8 cellular contexts compared by ENCODE assay signal in genomic region chr21:45973475-45974072, GRCh38. TPM values are rescaled to one million over a fixed set of nuclear protein-coding genes. Genes with fewer than 3 reads are reported as not detected.
DNase-seq lines count a peak whose midpoint lies in the region; ATAC-seq and TF ChIP-seq lines count a peak whose summit lies in the region.

No MANE protein-coding gene starts in this region.

- no peaks in the 10 kb centered on the region for H3K36me3 ChIP-seq in GM23338 (ENCODE audit: insufficient read depth)
- no peaks in the 10 kb centered on the region for H3K36me3 ChIP-seq in endocrine pancreas (ENCODE audit: control insufficient read depth, insufficient read depth, low read length)

- H3K9me3 ChIP-seq in endocrine pancreas (ENCODE audit: control insufficient read depth, low read length) = no peaks in the 10 kb centered on the region

- H3K27me3 Mint-ChIP-seq in GM23338 (ENCODE audit: insufficient read depth, low read depth, poor library complexity) = peaks cover 22% of the 10 kb centered on the region
- peaks cover 29% of the 10 kb centered on the region for H3K27me3 Mint-ChIP-seq in activated CD8-positive, alpha-beta memory T cell treated with anti-CD3 and anti-CD28 coated beads, Interleukin-2, amount 10 ng/mL, durations not matched to agents 7 days and 5 days

- H3F3A ChIP-seq in GM23338 (replicated peaks; ENCODE audit: low read depth) = 0 out of 2 replicates have a peak, but pooled peaks cover 3% of the 10 kb centered on the region

- H3K4me3 Mint-ChIP-seq in GM23338 = peak overlapping the region; percentile 79
- H3K4me3 Mint-ChIP-seq in activated CD8-positive, alpha-beta memory T cell treated with anti-CD3 and anti-CD28 coated beads, Interleukin-2, amount 10 ng/mL, durations not matched to agents 7 days and 5 days = peak overlapping the region; percentile 67

- no peaks in the 10 kb centered on the region; the same call in 2 of the 3 replicates for H3K36me3 Mint-ChIP-seq in GM23338 (ENCODE audit: low read depth)
- H3K36me3 Mint-ChIP-seq in activated CD8-positive, alpha-beta memory T cell treated with anti-CD3 and anti-CD28 coated beads, Interleukin-2, amount 10 ng/mL, durations not matched to agents 7 days and 5 days = no peaks in the 10 kb centered on the region

- DNase-seq in AG10803 (ENCODE audit: low read depth) = peak; percentile 82
- peak; percentile 81 for DNase-seq in GM23338 (ENCODE audit: low spot score)
- DNase-seq in NCI-H524 (lab: John Stamatoyannopoulos, UW) = peak; percentile 80 to 87
- DNase-seq in activated CD8-positive, alpha-beta memory T cell treated with anti-CD3 and anti-CD28 coated beads, Interleukin-2, amount 10 ng/mL, durations not matched to agents 7 days and 5 days = peak; percentile 83
- DNase-seq in mesenteric fat pad (ENCODE audit: low spot score) = peak; percentile 92
- peak; percentile 74 for DNase-seq in stimulated activated CD8-positive, alpha-beta memory T cell treated with anti-CD3 and anti-CD28 coated beads, Interleukin-15, amount 100 ng/mL, for 1 hour (ENCODE audit: low read depth)

- TF ChIP-seq CTCF in AG10803 (conservative IDR thresholded peaks at IDR 0.05; ENCODE audit: low read length) (peak; percentile 72), GM23338 (conservative IDR thresholded peaks at IDR 0.05; ENCODE audit: low read depth in 2 of 2) (peak; percentile 55 to 61)

- H3K9me3 Mint-ChIP-seq in GM23338 = no peaks in the 10 kb centered on the region
- no peaks in the 10 kb centered on the region for H3K9me3 Mint-ChIP-seq in activated CD8-positive, alpha-beta memory T cell treated with anti-CD3 and anti-CD28 coated beads, Interleukin-2, amount 10 ng/mL, durations not matched to agents 7 days and 5 days (ENCODE audit: low read depth)

- peak overlapping the region; percentile 45; the same call in 1 of the 2 replicates for H3K27ac ChIP-seq in GM23338 (ENCODE audit: low read depth)

- H3K9ac ChIP-seq in endocrine pancreas (ENCODE audit: control insufficient read depth, insufficient read depth, low read length) = peak overlapping the region; percentile 84

- no peak overlapping the region for H3K27ac Mint-ChIP-seq in GM23338
- no peak overlapping the region for H3K27ac Mint-ChIP-seq in activated CD8-positive, alpha-beta memory T cell treated with anti-CD3 and anti-CD28 coated beads, Interleukin-2, amount 10 ng/mL, durations not matched to agents 7 days and 5 days

- peaks cover 13% of the 10 kb centered on the region for H3K4me1 Mint-ChIP-seq in GM23338
- peaks cover 8% of the 10 kb centered on the region for H3K4me1 Mint-ChIP-seq in activated CD8-positive, alpha-beta memory T cell treated with anti-CD3 and anti-CD28 coated beads, Interleukin-2, amount 10 ng/mL, durations not matched to agents 7 days and 5 days

- H3K4me2 ChIP-seq in GM23338 = peak overlapping the region; percentile 99

- ATAC-seq in GM23338 (peak; percentile 15), GM18519 (IDR thresholded peaks at IDR 0.05; ENCODE audit: low FRiP score, unreplicated experiment) (no peak)
- peak; percentile 87 for ATAC-seq in activated CD8-positive, alpha-beta memory T cell treated with anti-CD3 and anti-CD28 coated beads, Interleukin-2, amount 10 ng/mL, durations not matched to agents 7 days and 5 days

- peak overlapping the region; percentile 66 for H2AFZ ChIP-seq in GM23338

- H3K4me3 ChIP-seq in AG10803 (ENCODE audit: low read length) (peak overlapping the region; percentile 56), GM23338 (peak overlapping the region; percentile 85), endocrine pancreas (ENCODE audit: control insufficient read depth, insufficient read depth, low read length) (no peak overlapping the region)

- no peaks in the 10 kb centered on the region for H3K9me2 ChIP-seq in GM23338 (ENCODE audit: insufficient read depth)

- H3K4me1 ChIP-seq in GM23338 (ENCODE audit: insufficient read depth) = peaks cover 19% of the 10 kb centered on the region
- no peaks in the 10 kb centered on the region for H3K4me1 ChIP-seq in endocrine pancreas (ENCODE audit: control insufficient read depth, insufficient read depth, low read length)

- H3K79me2 ChIP-seq in GM23338 (replicated peaks; ENCODE audit: insufficient read depth) = 0 out of 2 replicates have a peak, but pooled peaks cover 2% of the 10 kb centered on the region

- H3K27me3 ChIP-seq in GM23338 (ENCODE audit: insufficient read depth) (peaks cover 8% of the 10 kb centered on the region), endocrine pancreas (ENCODE audit: control insufficient read depth, insufficient read depth, low read length) (no peaks in the 10 kb centered on the region)

- CTCF ChIA-PET in activated CD8-positive, alpha-beta memory T cell treated with anti-CD3 and anti-CD28 coated beads, Interleukin-2, amount 10 ng/mL, durations not matched to agents 7 days and 5 days (lab: Charles Lee) = interaction anchor here (0.6 to 2.0 kb wide), 19 partner anchors 10 to 847 kb away, joined by 3 to 11 read pairs (median 4); no protein-coding TSS in a partner anchor

- H4K20me1 ChIP-seq in GM23338 (replicated peaks; ENCODE audit: insufficient read depth) = no peaks in the 10 kb centered on the region

TF ChIP-seq in GM23338, 12 proteins besides CTCF, POLR2A, EP300 and RAD21 (continues in another document):
- TF ChIP-seq EZH2phosphoT487 (IDR thresholded peaks at IDR 0.05; ENCODE audit: unreplicated experiment) = no peak
- TF ChIP-seq NANOG (IDR thresholded peaks at IDR 0.05; ENCODE audit: borderline replicate concordance) = no peak
- TF ChIP-seq ZNF114 (CRISPR knock-in tag; IDR thresholded peaks at IDR 0.05) = no peak
- TF ChIP-seq STAT1 (IDR thresholded peaks at IDR 0.05; ENCODE audit: unreplicated experiment) = no peak
- no peak for TF ChIP-seq ZNF331 (CRISPR knock-in tag; IDR thresholded peaks at IDR 0.05; ENCODE audit: low read depth)
- TF ChIP-seq, protein P1, sequence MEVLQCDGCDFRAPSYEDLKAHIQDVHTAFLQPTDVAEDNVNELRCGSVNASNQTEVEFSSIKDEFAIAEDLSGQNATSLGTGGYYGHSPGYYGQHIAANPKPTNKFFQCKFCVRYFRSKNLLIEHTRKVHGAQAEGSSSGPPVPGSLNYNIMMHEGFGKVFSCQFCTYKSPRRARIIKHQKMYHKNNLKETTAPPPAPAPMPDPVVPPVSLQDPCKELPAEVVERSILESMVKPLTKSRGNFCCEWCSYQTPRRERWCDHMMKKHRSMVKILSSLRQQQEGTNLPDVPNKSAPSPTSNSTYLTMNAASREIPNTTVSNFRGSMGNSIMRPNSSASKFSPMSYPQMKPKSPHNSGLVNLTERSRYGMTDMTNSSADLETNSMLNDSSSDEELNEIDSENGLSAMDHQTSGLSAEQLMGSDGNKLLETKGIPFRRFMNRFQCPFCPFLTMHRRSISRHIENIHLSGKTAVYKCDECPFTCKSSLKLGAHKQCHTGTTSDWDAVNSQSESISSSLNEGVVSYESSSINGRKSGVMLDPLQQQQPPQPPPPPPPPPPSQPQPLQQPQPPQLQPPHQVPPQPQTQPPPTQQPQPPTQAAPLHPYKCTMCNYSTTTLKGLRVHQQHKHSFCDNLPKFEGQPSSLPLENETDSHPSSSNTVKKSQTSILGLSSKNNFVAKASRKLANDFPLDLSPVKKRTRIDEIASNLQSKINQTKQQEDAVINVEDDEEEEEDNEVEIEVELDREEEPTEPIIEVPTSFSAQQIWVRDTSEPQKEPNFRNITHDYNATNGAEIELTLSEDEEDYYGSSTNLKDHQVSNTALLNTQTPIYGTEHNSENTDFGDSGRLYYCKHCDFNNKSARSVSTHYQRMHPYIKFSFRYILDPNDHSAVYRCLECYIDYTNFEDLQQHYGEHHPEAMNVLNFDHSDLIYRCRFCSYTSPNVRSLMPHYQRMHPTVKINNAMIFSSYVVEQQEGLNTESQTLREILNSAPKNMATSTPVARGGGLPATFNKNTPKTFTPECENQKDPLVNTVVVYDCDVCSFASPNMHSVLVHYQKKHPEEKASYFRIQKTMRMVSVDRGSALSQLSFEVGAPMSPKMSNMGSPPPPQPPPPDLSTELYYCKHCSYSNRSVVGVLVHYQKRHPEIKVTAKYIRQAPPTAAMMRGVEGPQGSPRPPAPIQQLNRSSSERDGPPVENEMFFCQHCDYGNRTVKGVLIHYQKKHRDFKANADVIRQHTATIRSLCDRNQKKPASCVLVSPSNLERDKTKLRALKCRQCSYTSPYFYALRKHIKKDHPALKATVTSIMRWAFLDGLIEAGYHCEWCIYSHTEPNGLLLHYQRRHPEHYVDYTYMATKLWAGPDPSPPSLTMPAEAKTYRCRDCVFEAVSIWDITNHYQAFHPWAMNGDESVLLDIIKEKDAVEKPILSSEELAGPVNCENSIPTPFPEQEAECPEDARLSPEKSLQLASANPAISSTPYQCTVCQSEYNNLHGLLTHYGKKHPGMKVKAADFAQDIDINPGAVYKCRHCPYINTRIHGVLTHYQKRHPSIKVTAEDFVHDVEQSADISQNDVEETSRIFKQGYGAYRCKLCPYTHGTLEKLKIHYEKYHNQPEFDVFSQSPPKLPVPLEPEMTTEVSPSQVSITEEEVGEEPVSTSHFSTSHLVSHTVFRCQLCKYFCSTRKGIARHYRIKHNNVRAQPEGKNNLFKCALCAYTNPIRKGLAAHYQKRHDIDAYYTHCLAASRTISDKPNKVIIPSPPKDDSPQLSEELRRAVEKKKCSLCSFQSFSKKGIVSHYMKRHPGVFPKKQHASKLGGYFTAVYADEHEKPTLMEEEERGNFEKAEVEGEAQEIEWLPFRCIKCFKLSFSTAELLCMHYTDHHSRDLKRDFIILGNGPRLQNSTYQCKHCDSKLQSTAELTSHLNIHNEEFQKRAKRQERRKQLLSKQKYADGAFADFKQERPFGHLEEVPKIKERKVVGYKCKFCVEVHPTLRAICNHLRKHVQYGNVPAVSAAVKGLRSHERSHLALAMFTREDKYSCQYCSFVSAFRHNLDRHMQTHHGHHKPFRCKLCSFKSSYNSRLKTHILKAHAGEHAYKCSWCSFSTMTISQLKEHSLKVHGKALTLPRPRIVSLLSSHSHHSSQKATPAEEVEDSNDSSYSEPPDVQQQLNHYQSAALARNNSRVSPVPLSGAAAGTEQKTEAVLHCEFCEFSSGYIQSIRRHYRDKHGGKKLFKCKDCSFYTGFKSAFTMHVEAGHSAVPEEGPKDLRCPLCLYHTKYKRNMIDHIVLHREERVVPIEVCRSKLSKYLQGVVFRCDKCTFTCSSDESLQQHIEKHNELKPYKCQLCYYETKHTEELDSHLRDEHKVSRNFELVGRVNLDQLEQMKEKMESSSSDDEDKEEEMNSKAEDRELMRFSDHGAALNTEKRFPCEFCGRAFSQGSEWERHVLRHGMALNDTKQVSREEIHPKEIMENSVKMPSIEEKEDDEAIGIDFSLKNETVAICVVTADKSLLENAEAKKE (CRISPR knock-in tag; IDR thresholded peaks at IDR 0.05) = no peak
- no peak for TF ChIP-seq EZH2 (IDR thresholded peaks at IDR 0.05; ENCODE audit: low read depth, unreplicated experiment)

RNA-seq across cellular contexts. Expression of gene COL6A1, which starts 8.0 kb away (rescaled TPM):
- total RNA-seq in GM23338 (2014; rRNA removed; shearing (Covaris generic)) = 151 and 180 TPM in 2 replicates
- 76.0 and 84.5 TPM in 2 replicates for polyA plus RNA-seq in GM23338 (2016; fragmentation: Nextera tagmentation; extraction: Ambion mirVana)
- total RNA-seq in activated CD8-positive, alpha-beta memory T cell treated with anti-CD3 and anti-CD28 coated beads, Interleukin-2, amount 10 ng/mL, durations not matched to agents 7 days and 5 days = 1 to 10 TPM in 1 of 2 experiments, under 1 TPM in 1; 0.12 to 5.4 TPM
- 521 TPM for total RNA-seq in mesenteric fat pad

Comparison
In these comparisons a context has a peak if more than half of its experiments do, and no peak if none do; other contexts are left out.
1. RNA of gene COL6A1, which starts 8.0 kb away (total RNA-seq): 521 TPM in mesenteric fat pad (single experiment) and 151 to 180 TPM in GM23338; 0.12 to 5.4 TPM in activated CD8-positive, alpha-beta memory T cell treated with anti-CD3 and anti-CD28 coated beads, Interleukin-2, amount 10 ng/mL, durations not matched to agents 7 days and 5 days; every median in the first group is over 10 times any median in the second.
2. Peak in every context shown above with its lines, with median percentiles within 50 percentile points of each other: DNase-seq.